Comparison of ENCODE assay signal across 25 cellular contexts in genomic region chr16:49930841-49931240, GRCh38.
DNase-seq lines count a peak whose midpoint lies in the region; ATAC-seq, FAIRE-seq and TF ChIP-seq lines count a peak whose summit lies in the region.
"Had no signal": no experiment of that assay in that cellular context is flagged by ENCODE, and none has a peak within 500 bp of the region (broad histone marks: within the 10 kb centered on the region; RNA-seq: fewer than 3 reads in every experiment).

No MANE protein-coding gene starts in this region.

- H3K9me3 ChIP-seq in right cardiac atrium (ENCODE audit: control insufficient read depth, low read length) (no peaks in the 10 kb centered on the region), upper lobe of right lung (no peaks in the 10 kb centered on the region)
- H3K9me3 ChIP-seq: BLaER1 treated with 17β-estradiol and CSF1 and Interleukin-3, amounts not matched to agents 10 nM and 100 nM had no signal

- no peak overlapping the region for H3K27ac Mint-ChIP-seq in type B pancreatic cell
- H3K27ac Mint-ChIP-seq: B cell; CD8-positive, alpha-beta T cell; GM23338; HFFc6; IgD-negative memory B cell had no signal

- 86% methylated on average over 7 of the region's 7 CpGs for WGBS in right cardiac atrium

- H3K4me1 ChIP-seq in right cardiac atrium (ENCODE audit: control insufficient read depth, insufficient read depth, low read length): no peaks in the 10 kb centered on the region
- no peaks in the 10 kb centered on the region for H3K4me1 ChIP-seq in upper lobe of right lung
- H3K4me1 ChIP-seq: BLaER1 treated with 17β-estradiol and CSF1 and Interleukin-3, amounts not matched to agents 10 nM and 100 nM had no signal

- H3K36me3 ChIP-seq in upper lobe of right lung: no peaks in the 10 kb centered on the region
- H3K36me3 ChIP-seq: BLaER1 treated with 17β-estradiol and CSF1 and Interleukin-3, amounts not matched to agents 10 nM and 100 nM had no signal

- H3K27me3 Mint-ChIP-seq in type B pancreatic cell: peaks cover 13% of the 10 kb centered on the region

- no peak for FAIRE-seq in D721Med (lab: Jason Lieb, UNC)
- FAIRE-seq: GM12878, GM19239, H54, HepG2 had no signal

- no peak overlapping the region for H3K4me3 ChIP-seq in right cardiac atrium (ENCODE audit: low read length)
- no peak overlapping the region for H3K4me3 ChIP-seq in upper lobe of right lung
- H3K4me3 ChIP-seq: BLaER1 treated with 17β-estradiol and CSF1 and Interleukin-3, amounts not matched to agents 10 nM and 100 nM; GM12878; GM23338 had no signal

- H3K27ac ChIP-seq in right cardiac atrium (ENCODE audit: low read length) (no peak overlapping the region), upper lobe of right lung (no peak overlapping the region)
- H3K27ac ChIP-seq: BLaER1 treated with 17β-estradiol and CSF1 and Interleukin-3, amounts not matched to agents 10 nM and 100 nM had no signal

- H3K9me3 Mint-ChIP-seq in type B pancreatic cell: no peaks in the 10 kb centered on the region
- H3K9me3 Mint-ChIP-seq: CD8-positive, alpha-beta T cell; GM23338; HFFc6 had no signal

- intact Hi-C loops in cardiac septum (cut with DNase I) (no loop called here), right cardiac atrium (cut with DNase I) (no loop called here), posterior vena cava (cut with DNase I) (no loop called here), upper lobe of right lung (cut with DNase I) (no loop called here)

- no peak for ATAC-seq in right cardiac atrium
- no peak for ATAC-seq in upper lobe of right lung
- ATAC-seq in GM21360 (IDR thresholded peaks at IDR 0.05; ENCODE audit: unreplicated experiment): no peak
- ATAC-seq: CD8-positive, alpha-beta T cell; GM12878; GM23338; HCT116; HepG2 had no signal

- H3K4me1 Mint-ChIP-seq in type B pancreatic cell (ENCODE audit: unreplicated experiment): peaks cover 20% of the 10 kb centered on the region
- H3K4me1 Mint-ChIP-seq: B cell, IgD-negative memory B cell had no signal

- H3K36me3 Mint-ChIP-seq in type B pancreatic cell: no peaks in the 10 kb centered on the region
- H3K36me3 Mint-ChIP-seq: CD8-positive, alpha-beta T cell; IgD-negative memory B cell had no signal

- DNase-seq in cardiac septum (ENCODE audit: low spot score) (peak; percentile 44), right cardiac atrium (no peak), islet precursor cell (peak; percentile 27), posterior vena cava (ENCODE audit: low spot score) (peak; percentile 56), upper lobe of right lung (peak; percentile 43), type B pancreatic cell (ENCODE audit: extremely low spot score, unreplicated experiment) (no peak), D721Med (ENCODE audit: insufficient read length, low spot score) (no peak)
- DNase-seq: 8988T; Calu3; CD8-positive, alpha-beta T cell; DMS 273 treated with DMSO at 0.1 percent for 48 hours; DMS53; DND-41; EL; HFFc6 had no signal

- TF ChIP-seq CTCF in upper lobe of right lung (IDR thresholded peaks at IDR 0.05) (no peak), type B pancreatic cell (conservative IDR thresholded peaks at IDR 0.05) (no peak), D721Med (IDR thresholded peaks at IDR 0.05; ENCODE audit: insufficient read depth, missing control alignments) (no peak)

- H3K27me3 ChIP-seq in right cardiac atrium (ENCODE audit: control insufficient read depth, insufficient read depth) (no peaks in the 10 kb centered on the region), upper lobe of right lung (no peaks in the 10 kb centered on the region)
- H3K27me3 ChIP-seq: BLaER1 treated with 17β-estradiol and CSF1 and Interleukin-3, amounts not matched to agents 10 nM and 100 nM had no signal

- H3K4me3 Mint-ChIP-seq in type B pancreatic cell: no peak overlapping the region
- H3K4me3 Mint-ChIP-seq: B cell; CD8-positive, alpha-beta T cell; GM23338; HFFc6; IgD-negative memory B cell had no signal

Comparison
In these comparisons a context has a peak if more than half of its experiments do, and no peak if none do; other contexts are left out.
1. DNase-seq: peak in cardiac septum (single experiment), islet precursor cell (single experiment), posterior vena cava (single experiment) and upper lobe of right lung (single experiment); none in right cardiac atrium (0 of 3), type B pancreatic cell (single experiment) and D721Med (single experiment).